In genomic region chr18:75192899-75193298, GRCh38 we compare ENCODE assay signal across 2 cellular contexts.
TF ChIP-seq lines count a peak whose summit lies in the region.

No MANE protein-coding gene starts in this region.

TF ChIP-seq in endothelial cell of umbilical vein, 7 proteins besides CTCF, POLR2A, EP300 and RAD21:
- TF ChIP-seq JUN (IDR thresholded peaks at IDR 0.05; ENCODE audit: borderline replicate concordance, insufficient read depth, insufficient read length, low read depth) (no peak), MYC (IDR thresholded peaks at IDR 0.05; ENCODE audit: low read depth, low read length) (no peak), FOS (IDR thresholded peaks at IDR 0.05; ENCODE audit: borderline replicate concordance, insufficient read depth, low read length) (no peak), EZH2 (IDR thresholded peaks at IDR 0.05; ENCODE audit: borderline replicate concordance, low read depth, low read length, severe bottlenecking) (no peak), MAX (IDR thresholded peaks at IDR 0.05; ENCODE audit: insufficient read depth, insufficient read length) (no peak), GATA2 (IDR thresholded peaks at IDR 0.05; ENCODE audit: insufficient read depth, insufficient read length, low read depth, low read length) (no peak), POLR2AphosphoS5 (IDR thresholded peaks at IDR 0.05; ENCODE audit: insufficient read depth, low read depth, low read length) (no peak)

TF ChIP-seq in GM23338, 12 proteins besides CTCF, POLR2A, EP300 and RAD21:
- TF ChIP-seq JUNB (IDR thresholded peaks at IDR 0.05; ENCODE audit: unreplicated experiment) = no peak
- TF ChIP-seq ETS1 (IDR thresholded peaks at IDR 0.05) = no peak
- no peak for TF ChIP-seq ZNF331 (CRISPR knock-in tag; IDR thresholded peaks at IDR 0.05; ENCODE audit: low read depth)
- no peak for TF ChIP-seq STAT1 (IDR thresholded peaks at IDR 0.05; ENCODE audit: unreplicated experiment)
- TF ChIP-seq ZNF462 (CRISPR knock-in tag; IDR thresholded peaks at IDR 0.05) = no peak
- TF ChIP-seq ZNF114 (CRISPR knock-in tag; IDR thresholded peaks at IDR 0.05) = no peak
- TF ChIP-seq EZH2 (IDR thresholded peaks at IDR 0.05; ENCODE audit: low read depth, unreplicated experiment) = no peak
- TF ChIP-seq REST (IDR thresholded peaks at IDR 0.05; ENCODE audit: unreplicated experiment) = no peak
- TF ChIP-seq EZH2phosphoT487 (IDR thresholded peaks at IDR 0.05; ENCODE audit: unreplicated experiment) = no peak
- no peak for TF ChIP-seq POLR2AphosphoS5 (IDR thresholded peaks at IDR 0.05; ENCODE audit: low read depth)
- no peak for TF ChIP-seq CREB1 (CRISPR knock-in tag; IDR thresholded peaks at IDR 0.05; ENCODE audit: low read depth)
- no peak for TF ChIP-seq NANOG (IDR thresholded peaks at IDR 0.05; ENCODE audit: borderline replicate concordance)
